Comparison of ENCODE assay signal across 7 cellular contexts in genomic region chr2:66428986-66429612, GRCh38. TPM values are rescaled to one million over a fixed set of nuclear protein-coding genes. Genes with fewer than 3 reads are reported as not detected.
DNase-seq lines count a peak whose midpoint lies in the region; ATAC-seq and TF ChIP-seq lines count a peak whose summit lies in the region.

No MANE protein-coding gene starts in this region.

- H3K27ac Mint-ChIP-seq in endothelial cell (ENCODE audit: unreplicated experiment), result no peak overlapping the region
- no peak overlapping the region for H3K27ac Mint-ChIP-seq in osteocyte (ENCODE audit: unreplicated experiment)
- no peak overlapping the region for H3K27ac Mint-ChIP-seq in activated T-helper 1 cell treated with anti-CD3 and anti-CD28 coated beads, Interleukin-12 subunit alpha, Interleukin-12 subunit beta, Interleukin-2, Interleukin-4 antibody, amounts not matched to agents 30 ng/mL and 10 ng/mL and 1 ng/mL, durations not matched to agents 14 hours and 24 hours and 36 hours

- no peak overlapping the region for H3K27ac ChIP-seq in PC-9

- intact Hi-C loops in PC-9 (cut with micrococcal nuclease; ENCODE audit: unreplicated experiment), result loop anchor here (1.0 to 10.0 kb wide), 7 partner anchors 146 to 1226 kb away; no protein-coding TSS in a partner anchor
- intact Hi-C loops in activated T-helper 1 cell treated with anti-CD3 and anti-CD28 coated beads, Interleukin-12 subunit alpha, Interleukin-12 subunit beta, Interleukin-2, Interleukin-4 antibody, amounts not matched to agents 30 ng/mL and 10 ng/mL and 1 ng/mL, durations not matched to agents 14 hours and 24 hours and 36 hours (cut with micrococcal nuclease), result loop anchor here (5.0 to 10.0 kb wide), 3 partner anchors 784 to 1418 kb away; no protein-coding TSS in a partner anchor

- peaks cover 33% of the 10 kb centered on the region for H3K4me1 Mint-ChIP-seq in endothelial cell (ENCODE audit: unreplicated experiment)
- peaks cover 23% of the 10 kb centered on the region for H3K4me1 Mint-ChIP-seq in osteocyte (ENCODE audit: unreplicated experiment)
- H3K4me1 Mint-ChIP-seq in activated T-helper 1 cell treated with anti-CD3 and anti-CD28 coated beads, Interleukin-12 subunit alpha, Interleukin-12 subunit beta, Interleukin-2, Interleukin-4 antibody, amounts not matched to agents 30 ng/mL and 10 ng/mL and 1 ng/mL, durations not matched to agents 14 hours and 24 hours and 36 hours (ENCODE audit: low read depth), result peaks cover 6% of the 10 kb centered on the region

- H3K9me2 ChIP-seq in PC-9 (ENCODE audit: insufficient read depth), result no peaks in the 10 kb centered on the region

- H4K20me1 ChIP-seq in PC-9 (ENCODE audit: insufficient read depth), result no peaks in the 10 kb centered on the region

- H3K4me2 ChIP-seq in PC-9, result no peak overlapping the region

- peaks cover 3% of the 10 kb centered on the region for H3K36me3 Mint-ChIP-seq in endothelial cell (ENCODE audit: low read depth, unreplicated experiment)
- H3K36me3 Mint-ChIP-seq in osteocyte (ENCODE audit: unreplicated experiment), result no peaks in the 10 kb centered on the region
- H3K36me3 Mint-ChIP-seq in activated T-helper 1 cell treated with anti-CD3 and anti-CD28 coated beads, Interleukin-12 subunit alpha, Interleukin-12 subunit beta, Interleukin-2, Interleukin-4 antibody, amounts not matched to agents 30 ng/mL and 10 ng/mL and 1 ng/mL, durations not matched to agents 14 hours and 24 hours and 36 hours (ENCODE audit: low read depth), result no peaks in the 10 kb centered on the region

- TF ChIP-seq RAD21 in Ishikawa (IDR thresholded peaks at IDR 0.05; ENCODE audit: low read depth), result peak; percentile 85

- no peaks in the 10 kb centered on the region for H3K27me3 ChIP-seq in PC-9 (ENCODE audit: insufficient read depth, low read depth)

- peaks cover 14% of the 10 kb centered on the region for H3K27me3 Mint-ChIP-seq in endothelial cell (ENCODE audit: unreplicated experiment)
- peaks cover 91% of the 10 kb centered on the region for H3K27me3 Mint-ChIP-seq in osteocyte (ENCODE audit: unreplicated experiment)
- peaks cover 74% of the 10 kb centered on the region for H3K27me3 Mint-ChIP-seq in activated T-helper 1 cell treated with anti-CD3 and anti-CD28 coated beads, Interleukin-12 subunit alpha, Interleukin-12 subunit beta, Interleukin-2, Interleukin-4 antibody, amounts not matched to agents 30 ng/mL and 10 ng/mL and 1 ng/mL, durations not matched to agents 14 hours and 24 hours and 36 hours (ENCODE audit: insufficient read depth)

- no peaks in the 10 kb centered on the region for H3K4me1 ChIP-seq in PC-9 (replicated peaks; ENCODE audit: insufficient read depth)

- H3F3A ChIP-seq in PC-9 (ENCODE audit: insufficient read depth, low read depth), result no peaks in the 10 kb centered on the region

- TF ChIP-seq EP300 in Ishikawa (IDR thresholded peaks at IDR 0.05; ENCODE audit: borderline replicate concordance), result no peak

- POLR2A ChIA-PET in PC-9 (lab: Charles Lee; ENCODE audit: unreplicated experiment), result no interaction called here

- H3K36me3 ChIP-seq in PC-9 (ENCODE audit: low read depth), result no peaks in the 10 kb centered on the region

- no peaks in the 10 kb centered on the region for H3K79me2 ChIP-seq in PC-9 (ENCODE audit: low read depth)

- CTCF ChIA-PET in PC-9 (lab: Charles Lee), result interaction anchor here (0.6 to 1.5 kb wide), 10 partner anchors 12 to 1603 kb away, joined by 3 to 17 read pairs (median 4); no protein-coding TSS in a partner anchor

- TF ChIP-seq CTCF in GM12865 (IDR thresholded peaks at IDR 0.05; ENCODE audit: insufficient read depth, low read depth, low read length, missing control alignments), result peak; percentile 80
- TF ChIP-seq CTCF in PC-9 (conservative IDR thresholded peaks at IDR 0.05), result peak; percentile 96
- peak; percentile 95 for TF ChIP-seq CTCF in endothelial cell (IDR thresholded peaks at IDR 0.05; ENCODE audit: unreplicated experiment)
- TF ChIP-seq CTCF in osteocyte (IDR thresholded peaks at IDR 0.05), result peak; percentile 80

- H3K4me3 Mint-ChIP-seq in endothelial cell (ENCODE audit: unreplicated experiment), result no peak overlapping the region
- H3K4me3 Mint-ChIP-seq in osteocyte (ENCODE audit: unreplicated experiment), result no peak overlapping the region
- no peak overlapping the region for H3K4me3 Mint-ChIP-seq in activated T-helper 1 cell treated with anti-CD3 and anti-CD28 coated beads, Interleukin-12 subunit alpha, Interleukin-12 subunit beta, Interleukin-2, Interleukin-4 antibody, amounts not matched to agents 30 ng/mL and 10 ng/mL and 1 ng/mL, durations not matched to agents 14 hours and 24 hours and 36 hours

- H2AFZ ChIP-seq in PC-9, result no peak overlapping the region

- ATAC-seq in HG03108 (IDR thresholded peaks at IDR 0.05; ENCODE audit: unreplicated experiment), result no peak

- BruUV-seq in PC-9 (replicated peaks; lab: Mats Ljungman, UMichigan), result no TSS peak

- no peaks in the 10 kb centered on the region for H3K9me3 ChIP-seq in PC-9 (ENCODE audit: insufficient read depth, low read depth)

- no peaks in the 10 kb centered on the region for H3K9me3 Mint-ChIP-seq in endothelial cell (ENCODE audit: unreplicated experiment)
- no peaks in the 10 kb centered on the region for H3K9me3 Mint-ChIP-seq in osteocyte (ENCODE audit: unreplicated experiment)
- no peaks in the 10 kb centered on the region for H3K9me3 Mint-ChIP-seq in activated T-helper 1 cell treated with anti-CD3 and anti-CD28 coated beads, Interleukin-12 subunit alpha, Interleukin-12 subunit beta, Interleukin-2, Interleukin-4 antibody, amounts not matched to agents 30 ng/mL and 10 ng/mL and 1 ng/mL, durations not matched to agents 14 hours and 24 hours and 36 hours

- H3K4me3 ChIP-seq in GM12865 (ENCODE audit: low read depth, low read length) (no peak overlapping the region), PC-9 (no peak overlapping the region)

- DNase-seq in GM12865 (ENCODE audit: low read depth) (peak; percentile 50), PC-9 (peak in 1 of 2 experiments; percentile 27), endothelial cell (ENCODE audit: low spot score) (peak; percentile 40), osteocyte (ENCODE audit: extremely low spot score, unreplicated experiment) (no peak)
- DNase-seq in activated T-helper 1 cell treated with anti-CD3 and anti-CD28 coated beads, Interleukin-12 subunit alpha, Interleukin-12 subunit beta, Interleukin-2, Interleukin-4 antibody, amounts not matched to agents 30 ng/mL and 10 ng/mL and 1 ng/mL, durations not matched to agents 14 hours and 24 hours and 36 hours (ENCODE audit: low spot score), result no peak

TF ChIP-seq in Ishikawa, 13 proteins besides CTCF, POLR2A, EP300 and RAD21:
- TF ChIP-seq, protein P1, sequence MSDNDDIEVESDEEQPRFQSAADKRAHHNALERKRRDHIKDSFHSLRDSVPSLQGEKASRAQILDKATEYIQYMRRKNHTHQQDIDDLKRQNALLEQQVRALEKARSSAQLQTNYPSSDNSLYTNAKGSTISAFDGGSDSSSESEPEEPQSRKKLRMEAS (IDR thresholded peaks at IDR 0.05), result no peak
- TF ChIP-seq NFIC (IDR thresholded peaks at IDR 0.05) (no peak), REST (IDR thresholded peaks at IDR 0.05; ENCODE audit: low read depth) (no peak), USF1 (IDR thresholded peaks at IDR 0.05) (no peak), CREB1 (IDR thresholded peaks at IDR 0.05; ENCODE audit: low read depth) (no peak), FOXM1 (IDR thresholded peaks at IDR 0.05; ENCODE audit: borderline replicate concordance, low read depth) (no peak), TCF12 (IDR thresholded peaks at IDR 0.05; ENCODE audit: low read depth) (no peak), CEBPB (IDR thresholded peaks at IDR 0.05) (no peak), TAF1 (IDR thresholded peaks at IDR 0.05; ENCODE audit: low read depth) (no peak), EGR1 (IDR thresholded peaks at IDR 0.05) (no peak), TEAD4 (IDR thresholded peaks at IDR 0.05) (no peak), YY1 (IDR thresholded peaks at IDR 0.05; ENCODE audit: low read depth) (no peak), ZBTB7A (IDR thresholded peaks at IDR 0.05; ENCODE audit: low read depth) (no peak)

RNA-seq across cellular contexts. Expression of gene MEIS1, which starts 5.8 kb away (rescaled TPM):
- total RNA-seq in PC-9 (2021), result 5.4 and 9.1 TPM in 2 replicates
- 13.3 TPM for total RNA-seq in endothelial cell (ENCODE audit: unreplicated experiment)
- total RNA-seq in osteocyte, result 0.86 and 0.91 TPM in 2 replicates
- not detected in 2 replicates for total RNA-seq in activated T-helper 1 cell treated with anti-CD3 and anti-CD28 coated beads, Interleukin-12 subunit alpha, Interleukin-12 subunit beta, Interleukin-2, Interleukin-4 antibody, amounts not matched to agents 30 ng/mL and 10 ng/mL and 1 ng/mL, durations not matched to agents 14 hours and 24 hours and 36 hours

Comparison
In these comparisons a context has a peak if more than half of its experiments do, and no peak if none do; other contexts are left out.
1. DNase-seq: peak in GM12865 (single experiment) and endothelial cell (single experiment); none in osteocyte (single experiment) and activated T-helper 1 cell treated with anti-CD3 and anti-CD28 coated beads, Interleukin-12 subunit alpha, Interleukin-12 subunit beta, Interleukin-2, Interleukin-4 antibody, amounts not matched to agents 30 ng/mL and 10 ng/mL and 1 ng/mL, durations not matched to agents 14 hours and 24 hours and 36 hours (single experiment).
2. Peak in every context shown above with its lines, with median percentiles within 50 percentile points of each other: CTCF ChIP-seq.